In the genomic region with DNA sequence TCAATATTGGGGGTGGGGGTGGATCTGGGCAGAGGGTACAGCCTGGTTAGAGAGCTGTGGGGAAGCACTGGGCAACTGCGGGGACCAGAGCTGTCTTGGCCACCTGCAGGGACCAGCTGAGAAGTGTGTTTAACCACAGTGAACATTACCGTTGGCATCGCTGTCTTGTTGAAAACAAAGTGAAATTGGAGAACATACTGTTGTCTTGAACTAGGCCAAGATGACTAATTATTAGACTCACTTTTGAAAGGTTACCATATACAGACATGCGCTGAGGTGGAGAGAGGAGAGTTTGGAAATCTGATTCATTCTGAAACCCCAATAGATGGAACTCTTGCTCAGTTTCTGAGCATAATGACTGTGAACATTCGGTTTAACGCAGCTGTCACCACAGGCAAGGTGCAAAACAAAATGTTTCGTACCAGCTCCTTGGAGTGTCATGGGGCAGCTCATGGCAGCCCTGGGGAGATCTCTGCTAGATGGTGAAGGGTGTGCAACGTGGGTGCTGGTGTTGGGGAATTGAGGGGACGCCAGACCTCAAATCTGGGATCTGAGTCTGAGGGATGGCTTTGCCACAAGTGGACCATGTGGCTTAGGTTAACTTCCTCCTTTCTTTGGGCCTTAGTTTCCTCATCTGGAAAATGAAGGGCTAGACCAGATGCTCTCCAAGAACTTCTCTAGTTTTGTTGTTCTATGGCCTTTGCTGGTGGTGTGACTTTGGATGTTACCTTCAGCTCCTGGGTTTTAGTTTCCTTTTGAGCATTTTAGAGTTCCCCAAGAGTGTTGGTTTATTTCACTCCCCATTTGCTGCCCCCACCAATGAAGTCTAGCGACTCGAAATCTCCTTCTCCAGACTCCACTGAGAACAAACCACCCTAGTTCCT, we compare ENCODE assay signal across 8 cellular contexts. TPM values are rescaled to one million over a fixed set of nuclear protein-coding genes. Genes with fewer than 3 reads are reported as not detected.
DNase-seq lines count a peak whose midpoint lies in the region; ATAC-seq, FAIRE-seq and TF ChIP-seq lines count a peak whose summit lies in the region.

No MANE protein-coding gene starts in this region.

- no peak overlapping the region for H3K14ac ChIP-seq in trophoblast cell (ENCODE audit: low read length)

- H3K9me3 ChIP-seq in endothelial cell of umbilical vein (replicated peaks; ENCODE audit: control insufficient read depth, insufficient read depth, low read length) (no peaks in the 10 kb centered on the region), trophoblast cell (ENCODE audit: insufficient read depth, low read depth, low read length) (no peaks in the 10 kb centered on the region)

- H3K27me3 ChIP-seq in ACC112 (ENCODE audit: insufficient read depth, low read length) (no peaks in the 10 kb centered on the region), endothelial cell of umbilical vein (ENCODE audit: control insufficient read depth in 2 of 2, insufficient read depth in 2 of 2, low read length in 2 of 2) (no peaks in the 10 kb centered on the region), trophoblast cell (ENCODE audit: insufficient read depth, low read length) (no peaks in the 10 kb centered on the region)

- H2BK12ac ChIP-seq in trophoblast cell (ENCODE audit: low read length), result no peak overlapping the region

- BruUV-seq in endothelial cell of umbilical vein (replicated peaks; lab: Mats Ljungman, UMichigan), result no TSS peak

- H3K27ac ChIP-seq in ACC112 (ENCODE audit: low read depth, low read length) (peak overlapping the region; percentile 18; the same call in 1 of the 2 replicates), endothelial cell of umbilical vein (ENCODE audit: insufficient read depth, low read depth, low read length) (no peak overlapping the region), trophoblast cell (ENCODE audit: low read depth, low read length) (no peak overlapping the region)

- POLR2A ChIA-PET in endothelial cell of umbilical vein (lab: Charles Lee), result interaction anchor here (0.5 kb wide), 1 partner anchor 89 kb away, joined by 3 read pairs; no protein-coding TSS in a partner anchor

- no peak for FAIRE-seq in endothelial cell of umbilical vein (lab: Jason Lieb, UNC)

- H3K79me2 ChIP-seq in ACC112 (ENCODE audit: control insufficient read depth, insufficient read depth, low read length, unreplicated experiment), result no peaks in the 10 kb centered on the region
- H3K79me2 ChIP-seq in endothelial cell of umbilical vein (ENCODE audit: control insufficient read depth, insufficient read depth, low read length), result no peaks in the 10 kb centered on the region
- no peaks in the 10 kb centered on the region for H3K79me2 ChIP-seq in trophoblast cell (ENCODE audit: control insufficient read depth, insufficient read depth, low read length, poor library complexity)

- TF ChIP-seq POLR2A in endothelial cell of umbilical vein (IDR thresholded peaks at IDR 0.05; ENCODE audit: low read depth, low read length), result no peak

- no peaks in the 10 kb centered on the region for H3K79me1 ChIP-seq in trophoblast cell (ENCODE audit: low read length)

- no peak overlapping the region for H4K8ac ChIP-seq in trophoblast cell (ENCODE audit: low read depth, low read length)

- DNase-seq in RPMI8226 (peak; percentile 46), endothelial cell of umbilical vein (ENCODE audit: low read depth, low spot score) (no peak), NCI-H1105 (lab: John Stamatoyannopoulos, UW) (no peak), trophoblast cell (no peak)
- DNase-seq in stimulated activated naive CD8-positive, alpha-beta T cell treated with anti-CD3 and anti-CD28 coated beads, Interleukin-15, Interleukin-2, amounts not matched to agents 100 U/mL and 50 U/mL, for 24 hours, result peak; percentile 64

- dilution Hi-C loops in endothelial cell of umbilical vein (cut with MboI; ENCODE audit: extremely low pct_ligation_motif_present, low sequenced_read_pairs), result loop anchor here (25.0 kb wide), 1 partner anchor 161 kb away; the partner anchor contains the start of gene TOX2

- peak; percentile 76 for ATAC-seq in GM18873 (IDR thresholded peaks at IDR 0.05; ENCODE audit: low FRiP score, unreplicated experiment)
- peak; percentile 83 for ATAC-seq in HG03060 (IDR thresholded peaks at IDR 0.05; ENCODE audit: low read depth, unreplicated experiment)
- peak; percentile 89 for ATAC-seq in stimulated activated naive CD8-positive, alpha-beta T cell treated with anti-CD3 and anti-CD28 coated beads, Interleukin-15, Interleukin-2, amounts not matched to agents 100 U/mL and 50 U/mL, for 24 hours

- H3K4me1 ChIP-seq in ACC112 (ENCODE audit: control insufficient read depth, insufficient read depth, low read length, unreplicated experiment) (peaks cover 20% of the 10 kb centered on the region), endothelial cell of umbilical vein (ENCODE audit: control insufficient read depth, extremely low read depth, insufficient read depth, low read length) (peaks cover 12% of the 10 kb centered on the region), trophoblast cell (ENCODE audit: control insufficient read depth in 1 of 2, insufficient read depth in 2 of 2, low read length in 2 of 2) (no peaks in the 10 kb centered on the region)

- H2AK5ac ChIP-seq in trophoblast cell (ENCODE audit: low read length), result no peak overlapping the region

- no peak overlapping the region for H2AFZ ChIP-seq in ACC112 (ENCODE audit: low read length, unreplicated experiment)
- peak overlapping the region; percentile 14 for H2AFZ ChIP-seq in endothelial cell of umbilical vein (ENCODE audit: low read depth, low read length)
- no peak overlapping the region for H2AFZ ChIP-seq in trophoblast cell (ENCODE audit: insufficient read depth, low read length, poor library complexity)

- H3K23ac ChIP-seq in trophoblast cell (ENCODE audit: low read length), result no peak overlapping the region

- CTCF ChIA-PET in endothelial cell of umbilical vein (lab: Charles Lee), result interaction anchor here (0.8 to 9.9 kb wide), 21 partner anchors 14 to 439 kb away, joined by 3 to 191 read pairs (median 5); no protein-coding TSS in a partner anchor

- H4K12ac ChIP-seq in trophoblast cell (ENCODE audit: low read depth, low read length), result no peak overlapping the region

- no peak overlapping the region for H2BK120ac ChIP-seq in trophoblast cell (ENCODE audit: insufficient read depth, low read length, poor library complexity)

- H3K4me3 ChIP-seq in ACC112 (ENCODE audit: low read depth, low read length) (no peak overlapping the region), endothelial cell of umbilical vein (replicated peaks in 1 of 3; ENCODE audit: insufficient read depth in 1 of 3, low read depth in 1 of 3, low read length in 3 of 3) (no peak overlapping the region), trophoblast cell (ENCODE audit: low read depth, low read length) (no peak overlapping the region)

- no peaks in the 10 kb centered on the region for H3K36me3 ChIP-seq in ACC112 (ENCODE audit: insufficient read depth, low read length)
- no peaks in the 10 kb centered on the region for H3K36me3 ChIP-seq in endothelial cell of umbilical vein (ENCODE audit: control insufficient read depth in 2 of 2, extremely low read depth in 1 of 2, insufficient read depth in 2 of 2, low read length in 2 of 2)
- H3K36me3 ChIP-seq in trophoblast cell (ENCODE audit: control insufficient read depth in 1 of 2, insufficient read depth in 2 of 2, low read length in 2 of 2), result no peaks in the 10 kb centered on the region

- H3K18ac ChIP-seq in trophoblast cell (ENCODE audit: low read length), result no peak overlapping the region

- no peak overlapping the region for H2BK5ac ChIP-seq in trophoblast cell (ENCODE audit: low read depth, low read length, poor library complexity)

- intact Hi-C loops in endothelial cell of umbilical vein (cut with micrococcal nuclease), result loop anchor here (2.0 kb wide), 1 partner anchor 439 kb away; no protein-coding TSS in a partner anchor

- H4K91ac ChIP-seq in trophoblast cell (ENCODE audit: low read depth, low read length), result no peak overlapping the region

- no peak for TF ChIP-seq CTCF in endothelial cell of umbilical vein (IDR thresholded peaks at IDR 0.05; ENCODE audit: extremely low read depth in 1 of 2, insufficient read depth in 1 of 2, low read depth in 1 of 2, low read length in 2 of 2)

- H3K4me2 ChIP-seq in endothelial cell of umbilical vein (ENCODE audit: insufficient read depth, low read length), result no peak overlapping the region
- H3K4me2 ChIP-seq in trophoblast cell (ENCODE audit: low read length), result no peak overlapping the region

- no peaks in the 10 kb centered on the region for H4K20me1 ChIP-seq in endothelial cell of umbilical vein (replicated peaks; ENCODE audit: control insufficient read depth, extremely low read depth, insufficient read depth, low read length)

- no peak overlapping the region for H3K4ac ChIP-seq in trophoblast cell (ENCODE audit: low read depth, low read length)

- WGBS in trophoblast cell (ENCODE audit: extremely low coverage, insufficient coverage, insufficient read length), result no CpG with 5 or more reads among the region's 11 CpGs

- H3K9ac ChIP-seq in endothelial cell of umbilical vein (replicated peaks; ENCODE audit: extremely low read depth, insufficient read depth, low read length) (no peak overlapping the region), trophoblast cell (ENCODE audit: low read length) (no peak overlapping the region)

- H3K9me1 ChIP-seq in endothelial cell of umbilical vein (replicated peaks; ENCODE audit: control insufficient read depth, extremely low read depth, insufficient read depth, low read length), result no peaks in the 10 kb centered on the region

TF ChIP-seq in endothelial cell of umbilical vein, 7 proteins besides CTCF, POLR2A, EP300 and RAD21:
- TF ChIP-seq MYC (IDR thresholded peaks at IDR 0.05; ENCODE audit: low read depth, low read length) (no peak), POLR2AphosphoS5 (IDR thresholded peaks at IDR 0.05; ENCODE audit: insufficient read depth, low read depth, low read length) (no peak), JUN (IDR thresholded peaks at IDR 0.05; ENCODE audit: borderline replicate concordance, insufficient read depth, insufficient read length, low read depth) (no peak)

RNA-seq across cellular contexts. Expression of gene GTSF1L, which starts 24.6 kb away (rescaled TPM):
- not detected in 2 replicates for total RNA-seq in endothelial cell of umbilical vein
- polyA plus RNA-seq in endothelial cell of umbilical vein, result not detected in 2 replicates
- polyA plus RNA-seq in endothelial cell of umbilical vein (2011; cell fraction: cytosol; rRNA removed), result not detected in 2 replicates
- not detected in 2 replicates for polyA plus RNA-seq in endothelial cell of umbilical vein (2011; cell fraction: nucleus; rRNA removed)
- polyA plus RNA-seq in endothelial cell of umbilical vein (2012), result not detected in 2 replicates
- polyA minus RNA-seq in endothelial cell of umbilical vein, result not detected in 2 replicates
- polyA minus RNA-seq in endothelial cell of umbilical vein (2011; cell fraction: cytosol; rRNA and poly(A)+ RNA removed), result not detected
- not detected in 2 replicates for polyA minus RNA-seq in endothelial cell of umbilical vein (2011; cell fraction: nucleus; rRNA and poly(A)+ RNA removed)
- not detected in 2 replicates for polyA plus RNA-seq in trophoblast cell (2013)

Comparison
In these comparisons a context has a peak if more than half of its experiments do, and no peak if none do; other contexts are left out.
1. DNase-seq: peak in RPMI8226 (single experiment) and stimulated activated naive CD8-positive, alpha-beta T cell treated with anti-CD3 and anti-CD28 coated beads, Interleukin-15, Interleukin-2, amounts not matched to agents 100 U/mL and 50 U/mL, for 24 hours (single experiment); none in endothelial cell of umbilical vein (single experiment), NCI-H1105 (single experiment) and trophoblast cell (0 of 2).
2. Peak in every context shown above with its lines, with median percentiles within 50 percentile points of each other: ATAC-seq.